Comparison of ENCODE assay signal across 1 cellular context in genomic region chr9:71778085-71778484, GRCh38.
TF ChIP-seq lines count a peak whose summit lies in the region.

No MANE protein-coding gene starts in this region.

TF ChIP-seq in HepG2, 621 proteins besides CTCF, POLR2A, EP300 and RAD21 (continued from another document and continues in another):
- TF ChIP-seq AHDC1 (CRISPR knock-in tag; IDR thresholded peaks at IDR 0.05; ENCODE audit: borderline replicate concordance) (peak; percentile 71; the same call in 1 of the 2 replicates), RXRA (CRISPR knock-in tag; IDR thresholded peaks at IDR 0.05) (peak; percentile 83; the same call in 1 of the 2 replicates), ZNF446 (CRISPR knock-in tag; IDR thresholded peaks at IDR 0.05) (no peak), THAP9 (CRISPR knock-in tag; IDR thresholded peaks at IDR 0.05; ENCODE audit: borderline replicate concordance) (no peak), ELF1 (CRISPR knock-in tag; IDR thresholded peaks at IDR 0.05) (no peak), TFDP1 (CRISPR knock-in tag; IDR thresholded peaks at IDR 0.05; ENCODE audit: borderline replicate concordance) (no peak; the same call in 1 of the 2 replicates), ZNF414 (CRISPR knock-in tag; IDR thresholded peaks at IDR 0.05) (0 out of 2 replicates have a peak, but pooled peaks have one; percentile 59), KLF13 (CRISPR knock-in tag; IDR thresholded peaks at IDR 0.05) (no peak), MXD3 (CRISPR knock-in tag; IDR thresholded peaks at IDR 0.05) (no peak), PBX2 (CRISPR knock-in tag; IDR thresholded peaks at IDR 0.05) (no peak), ASH2L (IDR thresholded peaks at IDR 0.05; ENCODE audit: insufficient read length, low read depth, low read length) (peak; percentile 35), BCL3 (CRISPR knock-in tag; IDR thresholded peaks at IDR 0.05) (no peak), FOXK1 (CRISPR knock-in tag; IDR thresholded peaks at IDR 0.05; ENCODE audit: borderline replicate concordance, low read depth) (peak; percentile 99), ZC3H13 (CRISPR knock-in tag; IDR thresholded peaks at IDR 0.05) (no peak), ZNF607 (CRISPR knock-in tag; IDR thresholded peaks at IDR 0.05; ENCODE audit: borderline replicate concordance) (no peak; the same call in 1 of the 2 replicates), ZNF460 (CRISPR knock-in tag; IDR thresholded peaks at IDR 0.05; ENCODE audit: borderline replicate concordance) (no peak), ZBTB49 (CRISPR knock-in tag; IDR thresholded peaks at IDR 0.05; ENCODE audit: borderline replicate concordance) (no peak), TRIM24 (CRISPR knock-in tag; IDR thresholded peaks at IDR 0.05) (0 out of 2 replicates have a peak, but pooled peaks have one; percentile 44), THAP11 (CRISPR knock-in tag; IDR thresholded peaks at IDR 0.05) (peak; percentile 65), TAF1 (CRISPR knock-in tag; IDR thresholded peaks at IDR 0.05) (no peak), PHF8 (CRISPR knock-in tag; IDR thresholded peaks at IDR 0.05) (no peak), ZNF605 (CRISPR knock-in tag; IDR thresholded peaks at IDR 0.05) (0 out of 2 replicates have a peak, but pooled peaks have one; percentile 41), RNF219 (CRISPR knock-in tag; IDR thresholded peaks at IDR 0.05) (no peak), CEBPG (CRISPR knock-in tag; IDR thresholded peaks at IDR 0.05) (peak; percentile 88), NFYC (CRISPR knock-in tag; IDR thresholded peaks at IDR 0.05) (peak; percentile 56), ISL2 (CRISPR knock-in tag; IDR thresholded peaks at IDR 0.05) (peak; percentile 63; the same call in 1 of the 2 replicates), MAFG (CRISPR knock-in tag; IDR thresholded peaks at IDR 0.05) (no peak), ZFP1 (CRISPR knock-in tag; IDR thresholded peaks at IDR 0.05) (peak; percentile 48; the same call in 1 of the 2 replicates), ZNF331 (CRISPR knock-in tag; IDR thresholded peaks at IDR 0.05) (0 out of 2 replicates have a peak, but pooled peaks have one; percentile 37), MAZ (IDR thresholded peaks at IDR 0.05; ENCODE audit: borderline replicate concordance, low read depth, low read length) (no peak), MAZ (CRISPR knock-in tag; IDR thresholded peaks at IDR 0.05; ENCODE audit: low read depth) (0 out of 2 replicates have a peak, but pooled peaks have one; percentile 41), ZNF547 (CRISPR knock-in tag; IDR thresholded peaks at IDR 0.05) (no peak), TARDBP (CRISPR knock-in tag; IDR thresholded peaks at IDR 0.05) (no peak), PHB2 (IDR thresholded peaks at IDR 0.05; ENCODE audit: partially characterized antibody) (no peak), HNRNPUL1 (IDR thresholded peaks at IDR 0.05; ENCODE audit: low read depth, low read length) (no peak), GATAD1 (CRISPR knock-in tag; IDR thresholded peaks at IDR 0.05) (peak; percentile 60; the same call in 1 of the 2 replicates), YEATS2 (CRISPR knock-in tag; IDR thresholded peaks at IDR 0.05; ENCODE audit: borderline replicate concordance) (peak; percentile 68; the same call in 1 of the 2 replicates), JUNB (CRISPR knock-in tag; IDR thresholded peaks at IDR 0.05; ENCODE audit: borderline replicate concordance) (no peak), ZNF788 (CRISPR knock-in tag; IDR thresholded peaks at IDR 0.05; ENCODE audit: borderline replicate concordance) (no peak), PREB (CRISPR knock-in tag; IDR thresholded peaks at IDR 0.05) (no peak), SAP130 (CRISPR knock-in tag; IDR thresholded peaks at IDR 0.05; ENCODE audit: low read depth) (peak; percentile 79), KLF9 (CRISPR knock-in tag; IDR thresholded peaks at IDR 0.05; ENCODE audit: low read depth) (no peak), KDM3A (CRISPR knock-in tag; IDR thresholded peaks at IDR 0.05; ENCODE audit: low read depth) (peak; percentile 35; the same call in 1 of the 2 replicates), SP2 (CRISPR knock-in tag; IDR thresholded peaks at IDR 0.05) (no peak), ZNF17 (CRISPR knock-in tag; IDR thresholded peaks at IDR 0.05) (no peak), SIN3B (IDR thresholded peaks at IDR 0.05; ENCODE audit: low read length) (no peak), SMAD3 (CRISPR knock-in tag; IDR thresholded peaks at IDR 0.05) (peak; percentile 84), ZNF282 (IDR thresholded peaks at IDR 0.05; ENCODE audit: partially characterized antibody) (no peak)
